ENCODE assay signal across 9 cellular contexts in genomic region chr17:55726440-55726839, GRCh38. TPM values are rescaled to one million over a fixed set of nuclear protein-coding genes. Genes with fewer than 3 reads are reported as not detected.
DNase-seq lines count a peak whose midpoint lies in the region; ATAC-seq and TF ChIP-seq lines count a peak whose summit lies in the region.
"Had no signal": no experiment of that assay in that cellular context is flagged by ENCODE, and none has a peak within 500 bp of the region (broad histone marks: within the 10 kb centered on the region; RNA-seq: fewer than 3 reads in every experiment).

No MANE protein-coding gene starts in this region.

- TF ChIP-seq CTCF in AG04449 (IDR thresholded peaks at IDR 0.05; ENCODE audit: insufficient read depth, low read length, missing control alignments) (no peak), astrocyte of the spinal cord (IDR thresholded peaks at IDR 0.05; ENCODE audit: low read depth, low read length) (no peak), lung (IDR thresholded peaks at IDR 0.05; ENCODE audit: control extremely low read depth, extremely low read depth) (no peak)

- peak overlapping the region in 1 of 2 donors; percentile 26 for H3K27ac ChIP-seq in lung (ENCODE audit: low read depth in 1 of 2, low read length in 1 of 2)

- H3K9me3 ChIP-seq in lung (ENCODE audit: control insufficient read depth in 2 of 2, insufficient read depth in 1 of 2, low read length in 1 of 2) = no peaks in the 10 kb centered on the region
- H3K9me3 ChIP-seq: mucosa of descending colon had no signal

- DNase-seq in AG04449 (ENCODE audit: low read depth, low spot score) = peak; percentile 82
- peak; percentile 94 for DNase-seq in LHCN-M2 (ENCODE audit: low read depth)
- DNase-seq in astrocyte of the spinal cord (ENCODE audit: low read depth, low spot score) = peak; percentile 92
- peak; percentile 60 for DNase-seq in lung (ENCODE audit: low spot score)
- no peak for DNase-seq in erythroblast (lab: John Stamatoyannopoulos, UW)
- no peak for DNase-seq in activated naive CD4-positive, alpha-beta T cell treated with anti-CD3 and anti-CD28 coated beads, Interleukin-2, amount 50 U/mL, for 16 hours
- no peak for DNase-seq in activated T-helper 2 cell treated with anti-CD3 and anti-CD28 coated beads, Interferon-gamma antibody, Interleukin-2, Interleukin-4, amounts not matched to agents 10 μg/mL and 5 μg/mL and 100 μg/mL, durations not matched to agents 14 hours and 24 hours and 36 hours (ENCODE audit: low spot score)

- TF ChIP-seq POLR2A in erythroblast (IDR thresholded peaks at IDR 0.05; ENCODE audit: low read length) = no peak

- intact Hi-C loops in activated T-helper 2 cell treated with anti-CD3 and anti-CD28 coated beads, Interferon-gamma antibody, Interleukin-2, Interleukin-4, amounts not matched to agents 10 μg/mL and 5 μg/mL and 100 μg/mL, durations not matched to agents 14 hours and 24 hours and 36 hours (cut with micrococcal nuclease) = no loop called here

- peaks cover 0 to 1% of the 10 kb centered on the region in 2 donors for H3K4me1 ChIP-seq in lung (ENCODE audit: control insufficient read depth in 2 of 2, insufficient read depth in 2 of 2, low read length in 2 of 2)

- peaks cover 72% of the 10 kb centered on the region for H3K27me3 Mint-ChIP-seq in activated T-helper 2 cell treated with anti-CD3 and anti-CD28 coated beads, Interferon-gamma antibody, Interleukin-2, Interleukin-4, amounts not matched to agents 10 μg/mL and 5 μg/mL and 100 μg/mL, durations not matched to agents 14 hours and 24 hours and 36 hours (ENCODE audit: low read depth)

- ATAC-seq in lung (ENCODE audit: insufficient read depth, low FRiP score) (no peak), GM19328 (IDR thresholded peaks at IDR 0.05; ENCODE audit: unreplicated experiment) (no peak)
- ATAC-seq: mucosa of descending colon had no signal

- no peak overlapping the region for H3K4me3 Mint-ChIP-seq in activated T-helper 2 cell treated with anti-CD3 and anti-CD28 coated beads, Interferon-gamma antibody, Interleukin-2, Interleukin-4, amounts not matched to agents 10 μg/mL and 5 μg/mL and 100 μg/mL, durations not matched to agents 14 hours and 24 hours and 36 hours (ENCODE audit: low read depth)

- CTCF ChIA-PET in AG04449 (lab: Yijun Ruan, JAX) = interaction anchor here (13.8 kb wide), 2 partner anchors 6 kb away, joined by 184 read pairs; partner anchors contain the start of gene TMEM100

- peaks cover 4% of the 10 kb centered on the region for H3K4me1 Mint-ChIP-seq in activated T-helper 2 cell treated with anti-CD3 and anti-CD28 coated beads, Interferon-gamma antibody, Interleukin-2, Interleukin-4, amounts not matched to agents 10 μg/mL and 5 μg/mL and 100 μg/mL, durations not matched to agents 14 hours and 24 hours and 36 hours (ENCODE audit: low read depth)

- H3K36me3 ChIP-seq in lung (ENCODE audit: control insufficient read depth in 2 of 2, insufficient read depth in 2 of 2, low read length in 2 of 2) = no peaks in the 10 kb centered on the region

- no peaks in the 10 kb centered on the region for H3K36me3 Mint-ChIP-seq in activated T-helper 2 cell treated with anti-CD3 and anti-CD28 coated beads, Interferon-gamma antibody, Interleukin-2, Interleukin-4, amounts not matched to agents 10 μg/mL and 5 μg/mL and 100 μg/mL, durations not matched to agents 14 hours and 24 hours and 36 hours (ENCODE audit: low read depth)

- no peaks in the 10 kb centered on the region for H3K27me3 ChIP-seq in lung (ENCODE audit: control insufficient read depth, insufficient read depth)

- WGBS in lung, 2 donors = 40 to 79% methylated on average over 2 of the region's 2 CpGs

- H3K4me3 ChIP-seq in AG04449 (ENCODE audit: low read depth, low read length) = peak overlapping the region; percentile 19; the same call in 1 of the 2 replicates
- H3K4me3 ChIP-seq in astrocyte of the spinal cord (ENCODE audit: low read depth, low read length) = no peak overlapping the region
- no peak overlapping the region for H3K4me3 ChIP-seq in lung
- H3K4me3 ChIP-seq: mucosa of descending colon had no signal

- POLR2A ChIA-PET in AG04449 (lab: Yijun Ruan, JAX) = no interaction called here

- H3K9me3 Mint-ChIP-seq in activated T-helper 2 cell treated with anti-CD3 and anti-CD28 coated beads, Interferon-gamma antibody, Interleukin-2, Interleukin-4, amounts not matched to agents 10 μg/mL and 5 μg/mL and 100 μg/mL, durations not matched to agents 14 hours and 24 hours and 36 hours = no peaks in the 10 kb centered on the region

- in situ Hi-C loops in astrocyte of the spinal cord (cut with HindIII; ENCODE audit: low sequenced_read_pairs) = no loop called here

- no peak overlapping the region for H3K27ac Mint-ChIP-seq in activated T-helper 2 cell treated with anti-CD3 and anti-CD28 coated beads, Interferon-gamma antibody, Interleukin-2, Interleukin-4, amounts not matched to agents 10 μg/mL and 5 μg/mL and 100 μg/mL, durations not matched to agents 14 hours and 24 hours and 36 hours

RNA-seq across cellular contexts. Expression of gene TMEM100, which starts 3.8 kb away (rescaled TPM):
- 8.7 and 12.1 TPM in 2 replicates for total RNA-seq in LHCN-M2 (2014; rRNA removed)
- polyA plus RNA-seq in LHCN-M2 (2012) = 0.80 TPM
- 10 to 100 TPM; 74.7 to 92.1 TPM for total RNA-seq in lung
- 100 to 1,000 TPM in 1 of 2 donors, 10 to 100 TPM in 1; 63.6 to 127 TPM for polyA plus RNA-seq in lung
- total RNA-seq in activated T-helper 2 cell treated with anti-CD3 and anti-CD28 coated beads, Interferon-gamma antibody, Interleukin-2, Interleukin-4, amounts not matched to agents 10 μg/mL and 5 μg/mL and 100 μg/mL, durations not matched to agents 14 hours and 24 hours and 36 hours = not detected in 2 replicates

RNA-seq across cellular contexts. Expression of gene PCTP, which starts 24.4 kb away (rescaled TPM):
- total RNA-seq in LHCN-M2 (2014; rRNA removed) (19.8 and 20.2 TPM in 2 replicates), lung (10 to 100 TPM; 14.3 to 23.8 TPM)
- polyA plus RNA-seq in LHCN-M2 (2012) = 11.2 TPM
- 10 to 100 TPM; 14.3 to 34.2 TPM for polyA plus RNA-seq in lung
- 8.8 and 9.4 TPM in 2 replicates for total RNA-seq in activated T-helper 2 cell treated with anti-CD3 and anti-CD28 coated beads, Interferon-gamma antibody, Interleukin-2, Interleukin-4, amounts not matched to agents 10 μg/mL and 5 μg/mL and 100 μg/mL, durations not matched to agents 14 hours and 24 hours and 36 hours

Comparison
In these comparisons a context has a peak if more than half of its experiments do, and no peak if none do; other contexts are left out.
1. DNase-seq: peak in AG04449 (single experiment), LHCN-M2 (single experiment), astrocyte of the spinal cord (single experiment) and lung (single experiment); none in erythroblast (0 of 2), activated naive CD4-positive, alpha-beta T cell treated with anti-CD3 and anti-CD28 coated beads, Interleukin-2, amount 50 U/mL, for 16 hours (single experiment) and activated T-helper 2 cell treated with anti-CD3 and anti-CD28 coated beads, Interferon-gamma antibody, Interleukin-2, Interleukin-4, amounts not matched to agents 10 μg/mL and 5 μg/mL and 100 μg/mL, durations not matched to agents 14 hours and 24 hours and 36 hours (single experiment).